ENCODE assay signal across 1 cellular context in genomic region chr17:60678118-60678444, GRCh38.
A peak's percentile ranks its signal among the peaks of the same experiment; 100 is the strongest.
TF ChIP-seq lines count a peak whose summit lies in the region.

No MANE protein-coding gene starts in this region.

TF ChIP-seq in HepG2, 621 proteins besides CTCF, POLR2A, EP300 and RAD21 (continued from another document):
- TF ChIP-seq MYPOP (CRISPR knock-in tag; IDR thresholded peaks at IDR 0.05): 0 out of 2 replicates have a peak, but pooled peaks have one; percentile 3
- no peak for TF ChIP-seq KLF15 (CRISPR knock-in tag; IDR thresholded peaks at IDR 0.05; ENCODE audit: borderline replicate concordance)
- TF ChIP-seq MED1 (CRISPR knock-in tag; IDR thresholded peaks at IDR 0.05): no peak
- TF ChIP-seq GPN1 (CRISPR knock-in tag; IDR thresholded peaks at IDR 0.05; ENCODE audit: borderline replicate concordance): no peak
- TF ChIP-seq NR0B2 (CRISPR knock-in tag; IDR thresholded peaks at IDR 0.05): peak; percentile 2; the same call in 1 of the 2 replicates
- TF ChIP-seq ZSCAN31 (CRISPR knock-in tag; IDR thresholded peaks at IDR 0.05; ENCODE audit: low read depth): peak; percentile 6; the same call in 1 of the 2 replicates
- TF ChIP-seq TSC22D2 (CRISPR knock-in tag; IDR thresholded peaks at IDR 0.05; ENCODE audit: borderline replicate concordance): no peak
- no peak for TF ChIP-seq MAZ (IDR thresholded peaks at IDR 0.05; ENCODE audit: borderline replicate concordance, low read depth, low read length)
- TF ChIP-seq MAZ (CRISPR knock-in tag; IDR thresholded peaks at IDR 0.05; ENCODE audit: low read depth): peak; percentile 8
TF ChIP-seq in HepG2: peak in this region for 22.
